In genomic region chr17:67008101-67008500, GRCh38 we compare ENCODE assay signal across 32 cellular contexts. TPM values are rescaled to one million over a fixed set of nuclear protein-coding genes. Genes with fewer than 3 reads are reported as not detected.
"Had no signal": no experiment of that assay in that cellular context is flagged by ENCODE, and none has a peak within 500 bp of the region (broad histone marks: within the 10 kb centered on the region; RNA-seq: fewer than 3 reads in every experiment).

No MANE protein-coding gene starts in this region.

- H3K27ac ChIP-seq: ovary, parathyroid adenoma, psoas muscle, skin epidermis, spleen, suprapubic skin, testis, tibial artery, transverse colon, upper lobe of right lung, uterus had no signal

- H3K36me3 ChIP-seq: ovary, spleen, suprapubic skin, tibial artery, transverse colon, upper lobe of right lung, uterus had no signal

- ATAC-seq: naive thymus-derived CD4-positive, alpha-beta T cell; natural killer cell treated with Interleukin-12 subunit alpha and Interleukin-12 subunit beta and Interleukin-15 and Interleukin-18, amount 100 ng/mL, for 72 hours; psoas muscle; right cardiac atrium; sciatic nerve; stimulated activated memory B cell treated with anti-CD40 and anti-IgM and Interleukin-4, amounts not matched to agents 10 μg/mL and 1 μg/mL and 100 μg/mL, for 72 hours; stimulated activated naive CD8-positive, alpha-beta T cell treated with anti-CD3 and anti-CD28 coated beads, Interleukin-15, amount 100 ng/mL, for 72 hours; stimulated activated naive CD8-positive, alpha-beta T cell treated with anti-CD3 and anti-CD28 coated beads, Interleukin-15, Interleukin-2, amounts not matched to agents 100 U/mL and 50 U/mL, for 24 hours; upper lobe of right lung had no signal

- H3K27me3 ChIP-seq: ovary, testis, transverse colon, upper lobe of right lung, uterus had no signal

- H2AFZ ChIP-seq: parathyroid adenoma had no signal

- H3K9ac ChIP-seq: parathyroid adenoma had no signal

- H3K4me3 ChIP-seq: ovary, psoas muscle, skin epidermis, smooth muscle cell, spleen, suprapubic skin, testis, tibial artery, transverse colon, upper lobe of right lung, uterus had no signal

- DNase-seq: naive thymus-derived CD4-positive, alpha-beta T cell; nephron progenitor cell; occipital lobe; ovary; posterior cingulate gyrus; psoas muscle; right cardiac atrium; spleen; stimulated activated CD4-positive, alpha-beta T cell treated with anti-CD3 and anti-CD28 coated beads, Interleukin-12 subunit alpha, Interleukin-12 subunit beta, amount 100 ng/mL, for 4 hours; stimulated activated CD4-positive, alpha-beta T cell treated with anti-CD3 and anti-CD28 coated beads, Interleukin-1b, Interleukin-23, amount 100 ng/mL, for 48 hours; stimulated activated CD4-positive, alpha-beta T cell treated with anti-CD3 and anti-CD28 coated beads, Interleukin-4, amount 100 ng/mL, for 1 hour; stimulated activated CD4-positive, alpha-beta T cell treated with anti-CD3 and anti-CD28 coated beads, Interleukin-4, amount 100 ng/mL, for 4 hours; stimulated activated CD8-positive, alpha-beta memory T cell treated with anti-CD3 and anti-CD28 coated beads, Interleukin-4, amount 100 ng/mL, for 48 hours; stimulated activated naive CD4-positive, alpha-beta T cell; stimulated activated naive CD8-positive, alpha-beta T cell treated with anti-CD3 and anti-CD28 coated beads, Interleukin-15, amount 100 ng/mL, for 72 hours; stimulated activated naive CD8-positive, alpha-beta T cell treated with anti-CD3 and anti-CD28 coated beads, Interleukin-15, Interleukin-2, amounts not matched to agents 100 U/mL and 50 U/mL, for 24 hours; substantia nigra; testis; tibial artery; transverse colon; upper lobe of right lung; uterus had no signal

- H3K9me3 ChIP-seq: ovary, psoas muscle, testis, transverse colon, upper lobe of right lung, uterus had no signal

- H3K4me2 ChIP-seq: smooth muscle cell had no signal

- H3K4me1 ChIP-seq: parathyroid adenoma, psoas muscle, spleen, suprapubic skin, testis, tibial artery, transverse colon, upper lobe of right lung, uterus had no signal

RNA-seq across cellular contexts. Expression of gene CACNG1, which starts 36.3 kb away (rescaled TPM):
- total RNA-seq: naive thymus-derived CD4-positive, alpha-beta T cell; natural killer cell treated with Interleukin-12 subunit alpha and Interleukin-12 subunit beta and Interleukin-15 and Interleukin-18, amount 100 ng/mL, for 72 hours; osteoblast; renal cortical epithelial cell; right cardiac atrium; sciatic nerve; smooth muscle cell; spleen; suprapubic skin; testis; transverse colon; upper lobe of right lung; uterus had no signal
- polyA plus RNA-seq: naive thymus-derived CD4-positive, alpha-beta T cell; ovary; right cardiac atrium; smooth muscle cell; spleen; urinary bladder had no signal

RNA-seq across cellular contexts. Expression of gene CACNG4, which starts 43.6 kb away (rescaled TPM):
- total RNA-seq: naive thymus-derived CD4-positive, alpha-beta T cell; natural killer cell treated with Interleukin-12 subunit alpha and Interleukin-12 subunit beta and Interleukin-15 and Interleukin-18, amount 100 ng/mL, for 72 hours; osteoblast; psoas muscle; renal cortical epithelial cell; spleen had no signal
- polyA plus RNA-seq: naive thymus-derived CD4-positive, alpha-beta T cell; spleen had no signal
